ENCODE assay signal across 11 cellular contexts in genomic region chr12:115030017-115030416, GRCh38.
"Had no signal": no experiment of that assay in that cellular context is flagged by ENCODE, and none has a peak within 500 bp of the region (broad histone marks: within the 10 kb centered on the region; RNA-seq: fewer than 3 reads in every experiment).

No MANE protein-coding gene starts in this region.

- H3K4me3 Mint-ChIP-seq: GM23338, H9, HFFc6 had no signal

- DNase-seq: GM23248, GOT3, H7, H9, HCEC 1CT, HFFc6 had no signal

- H3K9me3 ChIP-seq: HAP-1 had no signal

- H3K36me3 ChIP-seq: HAP-1 had no signal

- FAIRE-seq: H1, H54 had no signal

- H3K27ac ChIP-seq: GM23248 had no signal

- H3K4me3 ChIP-seq: GM23248, GM23338, HAP-1 had no signal

- H3K9me3 Mint-ChIP-seq: GM23338, HFFc6 had no signal

- H2AFZ ChIP-seq: GM23248, GM23338 had no signal

- H3K27ac Mint-ChIP-seq: GM23338, H9, HFFc6 had no signal

- H3K9ac ChIP-seq: GM23248 had no signal

- H3K4me2 ChIP-seq: GM23338 had no signal

- H3K4me1 Mint-ChIP-seq: GM23338, H9 had no signal

- ATAC-seq: GM23338, HCT116 had no signal

- H3K4me1 ChIP-seq: HAP-1 had no signal
